ENCODE assay signal across 9 cellular contexts in genomic region chr4:87118826-87119225, GRCh38.
DNase-seq lines count a peak whose midpoint lies in the region; ATAC-seq and TF ChIP-seq lines count a peak whose summit lies in the region.
"Had no signal": no experiment of that assay in that cellular context is flagged by ENCODE, and none has a peak within 500 bp of the region (broad histone marks: within the 10 kb centered on the region; RNA-seq: fewer than 3 reads in every experiment).

No MANE protein-coding gene starts in this region.

- POLR2A ChIA-PET in activated CD4-positive, alpha-beta T cell treated with anti-CD3 and anti-CD28 coated beads for 36 hours (lab: Charles Lee): no interaction called here
- POLR2A ChIA-PET in SK-N-SH (lab: Yijun Ruan, JAX): no interaction called here

- H3K36me3 ChIP-seq in SK-N-SH (replicated peaks in 1 of 2; ENCODE audit: control insufficient read depth in 1 of 2, insufficient read depth in 2 of 2, low read length in 1 of 2) (peaks cover 15 to 22% of the 10 kb centered on the region in 2 experiments), lower lobe of right lung (peaks cover 66% of the 10 kb centered on the region)

- H3K27me3 ChIP-seq in SK-N-SH (ENCODE audit: insufficient read depth) (no peaks in the 10 kb centered on the region), lower lobe of right lung (ENCODE audit: low read depth) (no peaks in the 10 kb centered on the region)

- H3K4me1 Mint-ChIP-seq in activated CD4-positive, alpha-beta T cell treated with anti-CD3 and anti-CD28 coated beads for 36 hours: peaks cover 20% of the 10 kb centered on the region
- peaks cover 15% of the 10 kb centered on the region for H3K4me1 Mint-ChIP-seq in activated CD4-positive, alpha-beta T cell treated with anti-CD3 and anti-CD28 coated beads, Interleukin-2, amount 10 ng/mL, durations not matched to agents 24 days and 14 days
- peaks cover 13% of the 10 kb centered on the region for H3K4me1 Mint-ChIP-seq in stimulated activated naive CD8-positive, alpha-beta T cell treated with anti-CD3 and anti-CD28 coated beads, Interleukin-15, amount 100 ng/mL, for 72 hours

- no peak overlapping the region for H3K4me2 ChIP-seq in SK-N-SH

- H3K27ac Mint-ChIP-seq in activated CD4-positive, alpha-beta T cell treated with anti-CD3 and anti-CD28 coated beads for 36 hours: peak overlapping the region; percentile 51
- no peak overlapping the region for H3K27ac Mint-ChIP-seq in activated CD4-positive, alpha-beta T cell treated with anti-CD3 and anti-CD28 coated beads, Interleukin-2, amount 10 ng/mL, durations not matched to agents 24 days and 14 days
- H3K27ac Mint-ChIP-seq in stimulated activated naive CD8-positive, alpha-beta T cell treated with anti-CD3 and anti-CD28 coated beads, Interleukin-15, amount 100 ng/mL, for 72 hours: peak overlapping the region in 1 of 2 donors; percentile 74

- no peak for TF ChIP-seq CTCF in SK-N-SH (IDR thresholded peaks at IDR 0.05)
- no peak for TF ChIP-seq CTCF in lower lobe of right lung (IDR thresholded peaks at IDR 0.05)

- peaks cover 0 to 3% of the 10 kb centered on the region in 2 experiments; a peak in 1 of 4 replicates for H3K4me1 ChIP-seq in SK-N-SH (ENCODE audit: control insufficient read depth in 1 of 2, insufficient read depth in 2 of 2, low read depth in 1 of 2, low read length in 1 of 2)
- peaks cover 38% of the 10 kb centered on the region for H3K4me1 ChIP-seq in lower lobe of right lung

- H4K20me1 ChIP-seq in SK-N-SH (ENCODE audit: insufficient read depth): no peaks in the 10 kb centered on the region

- no peaks in the 10 kb centered on the region for H3F3A ChIP-seq in SK-N-SH (replicated peaks; ENCODE audit: insufficient read depth)

- H3K9ac ChIP-seq in SK-N-SH: no peak overlapping the region

- CTCF ChIA-PET in activated CD4-positive, alpha-beta T cell treated with anti-CD3 and anti-CD28 coated beads for 36 hours (lab: Charles Lee): interaction anchor here (0.6 to 1.5 kb wide), 5 partner anchors 31 to 199 kb away, joined by 3 to 7 read pairs (median 3); no protein-coding TSS in a partner anchor
- CTCF ChIA-PET in SK-N-SH (lab: Yijun Ruan, JAX): interaction anchor here (1.0 to 2.8 kb wide), 4 partner anchors 14 to 117 kb away, joined by 3 to 5 read pairs (median 4); no protein-coding TSS in a partner anchor

- H3K27me3 Mint-ChIP-seq in activated CD4-positive, alpha-beta T cell treated with anti-CD3 and anti-CD28 coated beads for 36 hours: no peaks in the 10 kb centered on the region
- no peaks in the 10 kb centered on the region for H3K27me3 Mint-ChIP-seq in activated CD4-positive, alpha-beta T cell treated with anti-CD3 and anti-CD28 coated beads, Interleukin-2, amount 10 ng/mL, durations not matched to agents 24 days and 14 days
- H3K27me3 Mint-ChIP-seq in stimulated activated naive CD8-positive, alpha-beta T cell treated with anti-CD3 and anti-CD28 coated beads, Interleukin-15, amount 100 ng/mL, for 72 hours: no peaks in the 10 kb centered on the region

- 96% methylated on average over 2 of the region's 2 CpGs for WGBS in SK-N-SH (ENCODE audit: low lambda C conversion rate)

- ATAC-seq in activated CD4-positive, alpha-beta T cell treated with anti-CD3 and anti-CD28 coated beads for 36 hours: peak; percentile 75
- ATAC-seq in stimulated activated naive CD8-positive, alpha-beta T cell treated with anti-CD3 and anti-CD28 coated beads, Interleukin-15, amount 100 ng/mL, for 72 hours: peak; percentile 52
- ATAC-seq in lower lobe of right lung: no peak
- no peak for ATAC-seq in HG02759 (IDR thresholded peaks at IDR 0.05; ENCODE audit: unreplicated experiment)

- H2AFZ ChIP-seq in SK-N-SH (ENCODE audit: low read depth): no peak overlapping the region

- no peak overlapping the region for H3K4me3 ChIP-seq in SK-N-SH (ENCODE audit: low read depth in 2 of 2, low read length in 1 of 2)
- no peak overlapping the region for H3K4me3 ChIP-seq in lower lobe of right lung

- H3K9me3 ChIP-seq in SK-N-SH (no peaks in the 10 kb centered on the region), lower lobe of right lung (no peaks in the 10 kb centered on the region)

- intact Hi-C loops in activated CD4-positive, alpha-beta T cell treated with anti-CD3 and anti-CD28 coated beads for 36 hours (cut with DNase I, micrococcal nuclease): no loop called here
- intact Hi-C loops in activated CD4-positive, alpha-beta T cell treated with anti-CD3 and anti-CD28 coated beads, Interleukin-2, amount 10 ng/mL, durations not matched to agents 24 days and 14 days (cut with micrococcal nuclease): no loop called here
- intact Hi-C loops in lower lobe of right lung (cut with DNase I): no loop called here

- H3K9me2 ChIP-seq in SK-N-SH: no peaks in the 10 kb centered on the region

- peak overlapping the region in 1 of 2 experiments; percentile 48; a peak in 1 of 4 replicates for H3K27ac ChIP-seq in SK-N-SH (ENCODE audit: low read depth in 2 of 2, low read length in 1 of 2)
- H3K27ac ChIP-seq in lower lobe of right lung: no peak overlapping the region

- H3K4me3 Mint-ChIP-seq in activated CD4-positive, alpha-beta T cell treated with anti-CD3 and anti-CD28 coated beads for 36 hours: no peak overlapping the region
- H3K4me3 Mint-ChIP-seq in activated CD4-positive, alpha-beta T cell treated with anti-CD3 and anti-CD28 coated beads, Interleukin-2, amount 10 ng/mL, durations not matched to agents 24 days and 14 days: no peak overlapping the region
- H3K4me3 Mint-ChIP-seq in stimulated activated naive CD8-positive, alpha-beta T cell treated with anti-CD3 and anti-CD28 coated beads, Interleukin-15, amount 100 ng/mL, for 72 hours: no peak overlapping the region

- no peaks in the 10 kb centered on the region for H3K79me2 ChIP-seq in SK-N-SH (ENCODE audit: insufficient read depth)

- TF ChIP-seq EP300 in SK-N-SH (IDR thresholded peaks at IDR 0.05; ENCODE audit: borderline replicate concordance in 1 of 2, low read depth in 1 of 2, low read length in 1 of 2): no peak

- TF ChIP-seq RAD21 in SK-N-SH (IDR thresholded peaks at IDR 0.05; ENCODE audit: low read length): no peak

- no peaks in the 10 kb centered on the region for H3K9me3 Mint-ChIP-seq in activated CD4-positive, alpha-beta T cell treated with anti-CD3 and anti-CD28 coated beads for 36 hours (ENCODE audit: low read depth)
- no peaks in the 10 kb centered on the region for H3K9me3 Mint-ChIP-seq in activated CD4-positive, alpha-beta T cell treated with anti-CD3 and anti-CD28 coated beads, Interleukin-2, amount 10 ng/mL, durations not matched to agents 24 days and 14 days
- no peaks in the 10 kb centered on the region for H3K9me3 Mint-ChIP-seq in stimulated activated naive CD8-positive, alpha-beta T cell treated with anti-CD3 and anti-CD28 coated beads, Interleukin-15, amount 100 ng/mL, for 72 hours

- H3K36me3 Mint-ChIP-seq in activated CD4-positive, alpha-beta T cell treated with anti-CD3 and anti-CD28 coated beads for 36 hours (ENCODE audit: low read depth): peaks cover 47% of the 10 kb centered on the region
- H3K36me3 Mint-ChIP-seq in activated CD4-positive, alpha-beta T cell treated with anti-CD3 and anti-CD28 coated beads, Interleukin-2, amount 10 ng/mL, durations not matched to agents 24 days and 14 days (ENCODE audit: low read depth): peaks cover 51% of the 10 kb centered on the region

- DNase-seq in activated CD4-positive, alpha-beta T cell treated with anti-CD3 and anti-CD28 coated beads for 36 hours: no peak
- no peak for DNase-seq in activated CD4-positive, alpha-beta T cell treated with anti-CD3 and anti-CD28 coated beads, Interleukin-2, amount 10 ng/mL, durations not matched to agents 24 days and 14 days
- DNase-seq in SK-N-SH (peak; percentile 31), fibroblast of the conjunctiva (ENCODE audit: low read depth) (peak; percentile 37), lower lobe of right lung (no peak), DMS153 treated with DMSO at 0.1 percent for 48 hours (lab: John Stamatoyannopoulos, UW; ENCODE audit: unreplicated experiment) (no peak)
- no peak for DNase-seq in stimulated activated naive CD8-positive, alpha-beta T cell treated with anti-CD3 and anti-CD28 coated beads, Interleukin-15, amount 100 ng/mL, for 72 hours
- DNase-seq: NCI-H187 had no signal

TF ChIP-seq in SK-N-SH, 30 proteins besides CTCF, POLR2A, EP300 and RAD21 (continues in another document):
- TF ChIP-seq RFX5 (IDR thresholded peaks at IDR 0.05; ENCODE audit: low read length) (no peak), RCOR1 (IDR thresholded peaks at IDR 0.05; ENCODE audit: low read length) (no peak), NRF1 (IDR thresholded peaks at IDR 0.05; ENCODE audit: low read depth, low read length) (no peak), ELF1 (IDR thresholded peaks at IDR 0.05) (no peak), REST (IDR thresholded peaks at IDR 0.05; ENCODE audit: low read depth, low read length) (no peak)

Comparison
In these comparisons a context has a peak if more than half of its experiments do, and no peak if none do; other contexts are left out.
1. ATAC-seq: peak in activated CD4-positive, alpha-beta T cell treated with anti-CD3 and anti-CD28 coated beads for 36 hours (single experiment) and stimulated activated naive CD8-positive, alpha-beta T cell treated with anti-CD3 and anti-CD28 coated beads, Interleukin-15, amount 100 ng/mL, for 72 hours (single experiment); none in lower lobe of right lung (0 of 2) and HG02759 (single experiment).
2. DNase-seq: peak in SK-N-SH (single experiment) and fibroblast of the conjunctiva (single experiment); none in activated CD4-positive, alpha-beta T cell treated with anti-CD3 and anti-CD28 coated beads for 36 hours (single experiment), activated CD4-positive, alpha-beta T cell treated with anti-CD3 and anti-CD28 coated beads, Interleukin-2, amount 10 ng/mL, durations not matched to agents 24 days and 14 days (single experiment), stimulated activated naive CD8-positive, alpha-beta T cell treated with anti-CD3 and anti-CD28 coated beads, Interleukin-15, amount 100 ng/mL, for 72 hours (0 of 2), lower lobe of right lung (single experiment) and DMS153 treated with DMSO at 0.1 percent for 48 hours (single experiment).